Comparison of ENCODE assay signal across 16 cellular contexts in genomic region chr21:34455628-34456027, GRCh38. TPM values are rescaled to one million over a fixed set of nuclear protein-coding genes. Genes with fewer than 3 reads are reported as not detected.
"Had no signal": no experiment of that assay in that cellular context is flagged by ENCODE, and none has a peak within 500 bp of the region (broad histone marks: within the 10 kb centered on the region; RNA-seq: fewer than 3 reads in every experiment).

No MANE protein-coding gene starts in this region.

RNA-seq across cellular contexts. Expression of gene SMIM34, which starts 31.9 kb away (rescaled TPM):
- total RNA-seq: activated B cell treated with CpG ODN at 0.5 μM for 24 hours; activated CD4-positive, alpha-beta memory T cell treated with anti-CD3 and anti-CD28 coated beads for 36 hours; activated CD4-positive, alpha-beta T cell treated with anti-CD3 and anti-CD28 coated beads, Interleukin-2, amount 10 ng/mL, durations not matched to agents 24 days and 14 days; activated CD8-positive, alpha-beta memory T cell treated with anti-CD3 and anti-CD28 coated beads for 36 hours; activated CD8-positive, alpha-beta T cell treated with anti-CD3 and anti-CD28 coated beads for 36 hours; activated naive CD4-positive, alpha-beta T cell treated with anti-CD3 and anti-CD28 coated beads for 36 hours; activated naive CD4-positive, alpha-beta T cell treated with anti-CD3 and anti-CD28 coated beads, Interleukin-2, amount 50 U/mL, for 72 hours; activated naive CD8-positive, alpha-beta T cell treated with anti-CD3 and anti-CD28 coated beads for 36 hours; activated T-cell treated with anti-CD3 and anti-CD28 coated beads, Interleukin-2, amount 50 U/mL, for 4 hours; activated T-cell treated with anti-CD3 and anti-CD28 coated beads, Interleukin-2, amount 50 U/mL, for 72 hours; activated T-helper 1 cell treated with anti-CD3 and anti-CD28 coated beads, Interleukin-12 subunit alpha, Interleukin-12 subunit beta, Interleukin-2, Interleukin-4 antibody, amounts not matched to agents 30 ng/mL and 10 ng/mL and 1 ng/mL, durations not matched to agents 14 hours and 24 hours and 36 hours; activated T-helper 17 cell treated with anti-CD3 and anti-CD28 coated beads, Interleukin-2, amount 50 U/mL, for 72 hours; aorta; astrocyte; cardiac muscle cell had no signal
- polyA plus RNA-seq: adrenal gland, aorta, cardiac muscle cell had no signal

RNA-seq across cellular contexts. Expression of gene KCNE1, which starts 56.4 kb away (rescaled TPM):
- total RNA-seq: activated B cell treated with CpG ODN at 0.5 μM for 24 hours; activated CD4-positive, alpha-beta T cell treated with anti-CD3 and anti-CD28 coated beads, Interleukin-2, amount 10 ng/mL, durations not matched to agents 24 days and 14 days; activated CD8-positive, alpha-beta T cell treated with anti-CD3 and anti-CD28 coated beads for 36 hours; activated naive CD4-positive, alpha-beta T cell treated with anti-CD3 and anti-CD28 coated beads for 36 hours had no signal
